ENCODE assay signal across 21 cellular contexts in the genomic region with DNA sequence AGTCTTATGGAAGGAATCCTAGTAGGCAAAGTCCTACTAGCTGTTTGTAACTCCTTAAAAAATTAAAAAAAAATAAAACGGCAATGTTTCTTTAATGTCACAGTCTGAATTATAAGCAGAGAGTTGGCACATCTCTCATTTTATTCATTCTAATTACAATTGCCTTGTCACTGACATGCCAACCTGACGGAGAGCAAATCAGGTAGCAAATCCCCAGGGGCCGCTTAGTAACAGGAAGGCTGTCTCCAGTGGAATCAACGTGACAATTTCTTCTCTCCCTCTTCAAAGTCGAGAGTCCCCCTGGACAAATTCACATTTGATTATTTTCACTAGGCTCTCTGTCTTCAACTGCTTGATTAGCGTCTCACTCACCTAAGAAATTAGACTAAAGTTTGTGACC.
DNase-seq lines count a peak whose midpoint lies in the region; ATAC-seq and TF ChIP-seq lines count a peak whose summit lies in the region.
"Had no signal": no experiment of that assay in that cellular context is flagged by ENCODE, and none has a peak within 500 bp of the region (broad histone marks: within the 10 kb centered on the region; RNA-seq: fewer than 3 reads in every experiment).

No MANE protein-coding gene starts in this region.

- 69% methylated on average over 6 of the region's 6 CpGs for WGBS in SK-N-SH (ENCODE audit: low lambda C conversion rate)
- 54 to 57% methylated on average over 6 of the region's 6 CpGs for WGBS in body of pancreas, 2 donors

- intact Hi-C loops in body of pancreas (cut with DNase I) (no loop called here), mucosa of descending colon (cut with DNase I, micrococcal nuclease) (no loop called here)

- H3K4me1 ChIP-seq in SK-N-SH (ENCODE audit: control insufficient read depth in 1 of 2, insufficient read depth in 2 of 2, low read depth in 1 of 2, low read length in 1 of 2) (no peaks in the 10 kb centered on the region), foreskin keratinocyte (peaks cover 19% of the 10 kb centered on the region), body of pancreas (no peaks in the 10 kb centered on the region), mucosa of descending colon (ENCODE audit: low read depth) (no peaks in the 10 kb centered on the region)
- H3K4me1 ChIP-seq: Caco-2, SJCRH30 had no signal

- H2AFZ ChIP-seq in SK-N-SH (ENCODE audit: low read depth) = peak overlapping the region; percentile 13; the same call in 1 of the 2 replicates

- H3K27me3 ChIP-seq in SK-N-SH (ENCODE audit: insufficient read depth) = no peaks in the 10 kb centered on the region
- H3K27me3 ChIP-seq in foreskin keratinocyte = no peaks in the 10 kb centered on the region
- no peaks in the 10 kb centered on the region for H3K27me3 ChIP-seq in body of pancreas
- H3K27me3 ChIP-seq: SJCRH30 had no signal

- TF ChIP-seq CTCF in SK-N-SH (IDR thresholded peaks at IDR 0.05) = no peak
- TF ChIP-seq CTCF in foreskin keratinocyte (conservative IDR thresholded peaks at IDR 0.05) = no peak
- no peak for TF ChIP-seq CTCF in body of pancreas (IDR thresholded peaks at IDR 0.05)
- TF ChIP-seq CTCF in mucosa of descending colon (IDR thresholded peaks at IDR 0.05) = no peak

- TF ChIP-seq RAD21 in SK-N-SH (IDR thresholded peaks at IDR 0.05; ENCODE audit: low read length) = no peak

- H3K27ac ChIP-seq in SK-N-SH (ENCODE audit: low read depth in 2 of 2, low read length in 1 of 2) (no peak overlapping the region), foreskin keratinocyte (no peak overlapping the region), body of pancreas (no peak overlapping the region)
- H3K27ac ChIP-seq: 22Rv1, C4-2B, SJCRH30 had no signal

- H3K9me3 ChIP-seq in SK-N-SH (no peaks in the 10 kb centered on the region), body of pancreas (no peaks in the 10 kb centered on the region), mucosa of descending colon (no peaks in the 10 kb centered on the region)
- H3K9me3 ChIP-seq: Caco-2, SJCRH30 had no signal

- H4K20me1 ChIP-seq in SK-N-SH (ENCODE audit: insufficient read depth) = no peaks in the 10 kb centered on the region

- no peak for TF ChIP-seq POLR2A in body of pancreas (IDR thresholded peaks at IDR 0.05)

- H3F3A ChIP-seq in SK-N-SH (replicated peaks; ENCODE audit: insufficient read depth) = no peaks in the 10 kb centered on the region

- POLR2A ChIA-PET in SK-N-SH (lab: Yijun Ruan, JAX) = no interaction called here

- H3K36me3 ChIP-seq in SK-N-SH (replicated peaks in 1 of 2; ENCODE audit: control insufficient read depth in 1 of 2, insufficient read depth in 2 of 2, low read length in 1 of 2) (no peaks in the 10 kb centered on the region), body of pancreas (replicated peaks in 1 of 2; ENCODE audit: insufficient read depth in 1 of 2, low read depth in 2 of 2) (no peaks in the 10 kb centered on the region), mucosa of descending colon (ENCODE audit: low read depth) (no peaks in the 10 kb centered on the region)
- H3K36me3 ChIP-seq: SJCRH30 had no signal

- CTCF ChIA-PET in SK-N-SH (lab: Yijun Ruan, JAX) = no interaction called here

- no peaks in the 10 kb centered on the region for H3K9me2 ChIP-seq in SK-N-SH

- no peak overlapping the region for H3K9ac ChIP-seq in SK-N-SH

- TF ChIP-seq EP300 in SK-N-SH (IDR thresholded peaks at IDR 0.05; ENCODE audit: borderline replicate concordance in 1 of 2, low read depth in 1 of 2, low read length in 1 of 2) = no peak

- no peaks in the 10 kb centered on the region for H3K79me2 ChIP-seq in SK-N-SH (ENCODE audit: insufficient read depth)

- H3K4me3 ChIP-seq in SK-N-SH (ENCODE audit: low read depth in 2 of 2, low read length in 1 of 2) (no peak overlapping the region), body of pancreas (no peak overlapping the region), mucosa of descending colon (no peak overlapping the region)
- H3K4me3 ChIP-seq: SJCRH30 had no signal

- DNase-seq in SK-N-SH (no peak), NCI-H2171 (lab: John Stamatoyannopoulos, UW) (peak; percentile 50), foreskin keratinocyte (no peak), amygdala (lab: John Stamatoyannopoulos, UW) (no peak), body of pancreas (no peak), mucosa of descending colon (no peak)
- DNase-seq: Caco-2; CD8-positive, alpha-beta T cell; DMS79 treated with DMSO at 0.1 percent for 48 hours; NCI-H1048; NCI-H1417 treated with DMSO at 0.1 percent for 48 hours; NCI-H2029; NCI-H2227 treated with DMSO at 0.1 percent for 48 hours; NCI-H748 treated with DMSO at 0.1 percent for 48 hours; NK-92 treated with Interleukin-12 subunit alpha and Interleukin-12 subunit beta, amount 100 ng/mL, for 24 hours; SJCRH30; T-helper 1 cell had no signal

- no peak overlapping the region for H3K4me2 ChIP-seq in SK-N-SH

- no peak for ATAC-seq in SK-N-SH treated with all-trans-retinoic acid at 6 μM for 48 hours
- ATAC-seq in foreskin keratinocyte = peak; percentile 38
- no peak for ATAC-seq in body of pancreas
- ATAC-seq in mucosa of descending colon = no peak
- ATAC-seq: CD8-positive, alpha-beta T cell; Right ventricle myocardium inferior had no signal

TF ChIP-seq in SK-N-SH, 30 proteins besides CTCF, POLR2A, EP300 and RAD21 (continues in another document):
- no peak for TF ChIP-seq GABPA (IDR thresholded peaks at IDR 0.05; ENCODE audit: low read depth)
- TF ChIP-seq NRF1 (IDR thresholded peaks at IDR 0.05; ENCODE audit: low read depth, low read length) = no peak
- TF ChIP-seq MEF2A (IDR thresholded peaks at IDR 0.05; ENCODE audit: borderline replicate concordance, low read depth) = no peak
- TF ChIP-seq, protein P1, sequence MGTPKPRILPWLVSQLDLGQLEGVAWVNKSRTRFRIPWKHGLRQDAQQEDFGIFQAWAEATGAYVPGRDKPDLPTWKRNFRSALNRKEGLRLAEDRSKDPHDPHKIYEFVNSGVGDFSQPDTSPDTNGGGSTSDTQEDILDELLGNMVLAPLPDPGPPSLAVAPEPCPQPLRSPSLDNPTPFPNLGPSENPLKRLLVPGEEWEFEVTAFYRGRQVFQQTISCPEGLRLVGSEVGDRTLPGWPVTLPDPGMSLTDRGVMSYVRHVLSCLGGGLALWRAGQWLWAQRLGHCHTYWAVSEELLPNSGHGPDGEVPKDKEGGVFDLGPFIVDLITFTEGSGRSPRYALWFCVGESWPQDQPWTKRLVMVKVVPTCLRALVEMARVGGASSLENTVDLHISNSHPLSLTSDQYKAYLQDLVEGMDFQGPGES (IDR thresholded peaks at IDR 0.05; ENCODE audit: low read depth, low read length) = no peak
- no peak for TF ChIP-seq ELF1 (IDR thresholded peaks at IDR 0.05)
- TF ChIP-seq, protein P2, sequence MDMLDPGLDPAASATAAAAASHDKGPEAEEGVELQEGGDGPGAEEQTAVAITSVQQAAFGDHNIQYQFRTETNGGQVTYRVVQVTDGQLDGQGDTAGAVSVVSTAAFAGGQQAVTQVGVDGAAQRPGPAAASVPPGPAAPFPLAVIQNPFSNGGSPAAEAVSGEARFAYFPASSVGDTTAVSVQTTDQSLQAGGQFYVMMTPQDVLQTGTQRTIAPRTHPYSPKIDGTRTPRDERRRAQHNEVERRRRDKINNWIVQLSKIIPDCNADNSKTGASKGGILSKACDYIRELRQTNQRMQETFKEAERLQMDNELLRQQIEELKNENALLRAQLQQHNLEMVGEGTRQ (IDR thresholded peaks at IDR 0.05; ENCODE audit: borderline replicate concordance, low read depth, low read length) = no peak
- TF ChIP-seq RCOR1 (IDR thresholded peaks at IDR 0.05; ENCODE audit: low read length) = no peak

TF ChIP-seq in SK-N-SH treated with all-trans-retinoic acid at 6 μM for 48 hours, 23 proteins besides CTCF, POLR2A, EP300 and RAD21:
- no peak for TF ChIP-seq RARB (CRISPR knock-in tag; IDR thresholded peaks at IDR 0.05)
- TF ChIP-seq ZNF70 (CRISPR knock-in tag; IDR thresholded peaks at IDR 0.05) = no peak
- no peak for TF ChIP-seq CSDC2 (CRISPR knock-in tag; IDR thresholded peaks at IDR 0.05)
- TF ChIP-seq ZC3H10 (CRISPR knock-in tag; IDR thresholded peaks at IDR 0.05) = no peak
- no peak for TF ChIP-seq TCF4 (CRISPR knock-in tag; IDR thresholded peaks at IDR 0.05; ENCODE audit: borderline replicate concordance)
- TF ChIP-seq, protein P3, sequence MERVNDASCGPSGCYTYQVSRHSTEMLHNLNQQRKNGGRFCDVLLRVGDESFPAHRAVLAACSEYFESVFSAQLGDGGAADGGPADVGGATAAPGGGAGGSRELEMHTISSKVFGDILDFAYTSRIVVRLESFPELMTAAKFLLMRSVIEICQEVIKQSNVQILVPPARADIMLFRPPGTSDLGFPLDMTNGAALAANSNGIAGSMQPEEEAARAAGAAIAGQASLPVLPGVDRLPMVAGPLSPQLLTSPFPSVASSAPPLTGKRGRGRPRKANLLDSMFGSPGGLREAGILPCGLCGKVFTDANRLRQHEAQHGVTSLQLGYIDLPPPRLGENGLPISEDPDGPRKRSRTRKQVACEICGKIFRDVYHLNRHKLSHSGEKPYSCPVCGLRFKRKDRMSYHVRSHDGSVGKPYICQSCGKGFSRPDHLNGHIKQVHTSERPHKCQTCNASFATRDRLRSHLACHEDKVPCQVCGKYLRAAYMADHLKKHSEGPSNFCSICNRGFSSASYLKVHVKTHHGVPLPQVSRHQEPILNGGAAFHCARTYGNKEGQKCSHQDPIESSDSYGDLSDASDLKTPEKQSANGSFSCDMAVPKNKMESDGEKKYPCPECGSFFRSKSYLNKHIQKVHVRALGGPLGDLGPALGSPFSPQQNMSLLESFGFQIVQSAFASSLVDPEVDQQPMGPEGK (CRISPR knock-in tag; IDR thresholded peaks at IDR 0.05; ENCODE audit: borderline replicate concordance) = no peak
- TF ChIP-seq, protein P4, sequence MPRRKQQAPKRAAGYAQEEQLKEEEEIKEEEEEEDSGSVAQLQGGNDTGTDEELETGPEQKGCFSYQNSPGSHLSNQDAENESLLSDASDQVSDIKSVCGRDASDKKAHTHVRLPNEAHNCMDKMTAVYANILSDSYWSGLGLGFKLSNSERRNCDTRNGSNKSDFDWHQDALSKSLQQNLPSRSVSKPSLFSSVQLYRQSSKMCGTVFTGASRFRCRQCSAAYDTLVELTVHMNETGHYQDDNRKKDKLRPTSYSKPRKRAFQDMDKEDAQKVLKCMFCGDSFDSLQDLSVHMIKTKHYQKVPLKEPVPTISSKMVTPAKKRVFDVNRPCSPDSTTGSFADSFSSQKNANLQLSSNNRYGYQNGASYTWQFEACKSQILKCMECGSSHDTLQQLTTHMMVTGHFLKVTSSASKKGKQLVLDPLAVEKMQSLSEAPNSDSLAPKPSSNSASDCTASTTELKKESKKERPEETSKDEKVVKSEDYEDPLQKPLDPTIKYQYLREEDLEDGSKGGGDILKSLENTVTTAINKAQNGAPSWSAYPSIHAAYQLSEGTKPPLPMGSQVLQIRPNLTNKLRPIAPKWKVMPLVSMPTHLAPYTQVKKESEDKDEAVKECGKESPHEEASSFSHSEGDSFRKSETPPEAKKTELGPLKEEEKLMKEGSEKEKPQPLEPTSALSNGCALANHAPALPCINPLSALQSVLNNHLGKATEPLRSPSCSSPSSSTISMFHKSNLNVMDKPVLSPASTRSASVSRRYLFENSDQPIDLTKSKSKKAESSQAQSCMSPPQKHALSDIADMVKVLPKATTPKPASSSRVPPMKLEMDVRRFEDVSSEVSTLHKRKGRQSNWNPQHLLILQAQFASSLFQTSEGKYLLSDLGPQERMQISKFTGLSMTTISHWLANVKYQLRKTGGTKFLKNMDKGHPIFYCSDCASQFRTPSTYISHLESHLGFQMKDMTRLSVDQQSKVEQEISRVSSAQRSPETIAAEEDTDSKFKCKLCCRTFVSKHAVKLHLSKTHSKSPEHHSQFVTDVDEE (CRISPR knock-in tag; IDR thresholded peaks at IDR 0.05) = no peak
